Comparison of ENCODE assay signal across 13 cellular contexts in genomic region chr7:102318482-102318971, GRCh38. TPM values are rescaled to one million over a fixed set of nuclear protein-coding genes. Genes with fewer than 3 reads are reported as not detected.
A peak's percentile ranks its signal among the peaks of the same experiment; 100 is the strongest.
DNase-seq lines count a peak whose midpoint lies in the region; ATAC-seq and TF ChIP-seq lines count a peak whose summit lies in the region.
"Had no signal": no experiment of that assay in that cellular context is flagged by ENCODE, and none has a peak within 500 bp of the region (broad histone marks: within the 10 kb centered on the region; RNA-seq: fewer than 3 reads in every experiment).

No MANE protein-coding gene starts in this region.

- H3K36me3 ChIP-seq in osteoblast (ENCODE audit: insufficient read depth, low read length), result no peaks in the 10 kb centered on the region
- H3K36me3 ChIP-seq: MG63 had no signal

- H3K27ac ChIP-seq in osteoblast (ENCODE audit: low read depth, low read length), result no peak overlapping the region

- TF ChIP-seq CTCF in GM12864 (IDR thresholded peaks at IDR 0.05; ENCODE audit: low read depth, low read length, missing control alignments) (peak; percentile 29), cardiac fibroblast (IDR thresholded peaks at IDR 0.05; ENCODE audit: low read depth, low read length) (peak; percentile 12), osteoblast (IDR thresholded peaks at IDR 0.05; ENCODE audit: extremely low read depth, low read depth, low read length) (no peak)

- H4K20me1 ChIP-seq in osteoblast (ENCODE audit: insufficient read depth, low read length), result no peaks in the 10 kb centered on the region

- H3K4me3 ChIP-seq in GM12864 (ENCODE audit: low read depth, low read length), result no peak overlapping the region
- H3K4me3 ChIP-seq in cardiac fibroblast (replicated peaks in 1 of 2; ENCODE audit: low read depth in 2 of 2, low read length in 2 of 2), result no peak overlapping the region
- no peak overlapping the region for H3K4me3 ChIP-seq in osteoblast (ENCODE audit: insufficient read depth, low read length)
- H3K4me3 ChIP-seq: MG63 had no signal

- DNase-seq in GM12864 (ENCODE audit: low read depth) (no peak), NCI-H2107 (lab: John Stamatoyannopoulos, UW) (peak; percentile 21), cardiac fibroblast (ENCODE audit: low read depth in 2 of 2) (peak; percentile 32 to 49), osteoblast (ENCODE audit: insufficient read length, low spot score, missing footprints) (peak; percentile 94), NOMO-1 treated with DMSO at 0.1 percent for 48 hours (lab: John Stamatoyannopoulos, UW; ENCODE audit: unreplicated experiment) (no peak), GM03348 (ENCODE audit: low spot score) (no peak)
- DNase-seq in stimulated activated naive CD4-positive, alpha-beta T cell treated with Interleukin-2 at 50 U/mL for 16 hours (lab: John Stamatoyannopoulos, UW), result no peak
- DNase-seq: activated CD8-positive, alpha-beta memory T cell treated with anti-CD3 and anti-CD28 coated beads for 24 hours; anterior cingulate cortex; GF-D8; MG63 had no signal

- no peak overlapping the region for H2AFZ ChIP-seq in osteoblast (ENCODE audit: low read length)

- no peaks in the 10 kb centered on the region for H3K79me2 ChIP-seq in osteoblast (ENCODE audit: insufficient read depth, low read length)

- ATAC-seq in GM21786 (IDR thresholded peaks at IDR 0.05; ENCODE audit: unreplicated experiment), result no peak
- ATAC-seq: naive thymus-derived CD8-positive, alpha-beta T cell had no signal

- no peaks in the 10 kb centered on the region for H3K4me1 ChIP-seq in osteoblast (ENCODE audit: insufficient read depth, low read length)

- H3K4me2 ChIP-seq in osteoblast (ENCODE audit: insufficient read depth, low read length), result no peak overlapping the region

- no peaks in the 10 kb centered on the region for H3K9me3 ChIP-seq in osteoblast (ENCODE audit: low read depth, low read length)
- H3K9me3 ChIP-seq: MG63 had no signal

- no peaks in the 10 kb centered on the region for H3K27me3 ChIP-seq in osteoblast (ENCODE audit: insufficient read depth, low read length)
- H3K27me3 ChIP-seq: MG63 had no signal

RNA-seq across cellular contexts. Expression of gene SH2B2, which starts 31.9 kb away (rescaled TPM):
- total RNA-seq in osteoblast, result 2.1 and 2.2 TPM in 2 replicates

RNA-seq across cellular contexts. Expression of gene SPDYE6, which starts 37.7 kb away (rescaled TPM):
- total RNA-seq in osteoblast, result not detected in 2 replicates
- total RNA-seq: naive thymus-derived CD8-positive, alpha-beta T cell had no signal

Comparison
In these comparisons a context has a peak if more than half of its experiments do, and no peak if none do; other contexts are left out.
1. DNase-seq: peak in NCI-H2107 (single experiment), cardiac fibroblast (2 of 2) and osteoblast (single experiment); none in GM12864 (single experiment), stimulated activated naive CD4-positive, alpha-beta T cell treated with Interleukin-2 at 50 U/mL for 16 hours (single experiment), NOMO-1 treated with DMSO at 0.1 percent for 48 hours (single experiment) and GM03348 (single experiment).